In the genomic region with DNA sequence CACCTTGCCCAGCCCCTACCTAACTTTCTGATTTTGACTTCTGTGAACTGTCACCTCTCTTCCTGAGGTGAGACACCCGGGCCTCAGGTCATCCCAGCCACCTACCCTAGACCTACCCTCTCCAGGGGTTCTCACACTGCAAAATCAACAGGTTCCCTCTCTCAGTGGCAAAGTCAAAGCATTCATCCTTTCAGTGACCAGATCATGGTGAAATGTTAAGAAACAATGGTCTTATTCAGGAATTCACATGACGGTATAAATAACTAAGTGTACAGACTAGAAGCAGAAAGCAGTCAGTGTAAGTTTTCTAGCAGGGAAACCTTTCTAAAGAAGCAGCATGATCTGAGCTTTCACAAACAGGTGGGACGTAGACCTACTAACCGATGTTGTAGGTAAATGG, we compare ENCODE assay signal across 27 cellular contexts.
"Had no signal": no experiment of that assay in that cellular context is flagged by ENCODE, and none has a peak within 500 bp of the region (broad histone marks: within the 10 kb centered on the region; RNA-seq: fewer than 3 reads in every experiment).

No MANE protein-coding gene starts in this region.

- DNase-seq: activated B cell treated with CpG ODN at 0.5 μM for 24 hours; activated CD4-positive, alpha-beta T cell treated with anti-CD3 and anti-CD28 coated beads for 48 hours; activated CD4-positive, alpha-beta T cell treated with anti-CD3 and anti-CD28 coated beads, Interleukin-2, amount 50 U/mL, for 1 hour; activated CD4-positive, alpha-beta T cell treated with anti-CD3 and anti-CD28 coated beads, Interleukin-2, amount 50 U/mL, for 48 hours; activated CD8-positive, alpha-beta memory T cell treated with anti-CD3 and anti-CD28 coated beads for 24 hours; activated CD8-positive, alpha-beta T cell treated with anti-CD3 and anti-CD28 coated beads for 36 hours; activated effector memory CD4-positive, alpha-beta T cell treated with Interleukin-2 at 50 U/mL for 16 hours; activated gamma-delta T cell treated with Interleukin-2 at 50 U/mL for 16 hours; activated naive CD4-positive, alpha-beta T cell treated with anti-CD3 and anti-CD28 coated beads, Interleukin-2, amount 50 U/mL, for 16 hours; activated naive CD4-positive, alpha-beta T cell treated with Interleukin-2 at 50 U/mL for 16 hours; activated T-cell treated with anti-CD3 and anti-CD28 coated beads, Interleukin-2, amount 50 U/mL, for 4 hours; amniotic stem cell; anterior cingulate cortex; brain microvascular endothelial cell; dorsolateral prefrontal cortex; effector memory CD8-positive, alpha-beta T cell; erythroblast; foreskin keratinocyte; T-helper 1 cell; T-helper 17 cell; T1000; WERI-Rb-1 had no signal

- H3K36me3 Mint-ChIP-seq: activated naive CD8-positive, alpha-beta T cell had no signal

- H3K4me1 Mint-ChIP-seq: activated B cell treated with CpG ODN at 0.5 μM for 24 hours; activated T-helper 17 cell treated with anti-CD3 and anti-CD28 coated beads, Interleukin-2, amount 50 U/mL, for 72 hours; central memory CD8-positive, alpha-beta T cell; T-helper 17 cell had no signal

- H3K27ac Mint-ChIP-seq: activated B cell treated with CpG ODN at 0.5 μM for 24 hours; activated CD8-positive, alpha-beta T cell treated with anti-CD3 and anti-CD28 coated beads for 36 hours; activated naive CD8-positive, alpha-beta T cell; activated T-helper 17 cell treated with anti-CD3 and anti-CD28 coated beads, Interleukin-2, amount 50 U/mL, for 72 hours; dendritic cell treated with granulocyte-macrophage colony-stimulating factor and Interleukin-4, amounts not matched to agents 40 ng/mL and 50 ng/mL, for 4 days; effector memory CD8-positive, alpha-beta T cell; T-helper 17 cell; T-helper 2 cell treated with Interferon-gamma antibody and Interleukin-4, amounts not matched to agents 5 μg/mL and 100 μg/mL, for 36 hours had no signal

- H3K9me3 Mint-ChIP-seq: activated B cell treated with CpG ODN at 0.5 μM for 24 hours; activated CD8-positive, alpha-beta T cell treated with anti-CD3 and anti-CD28 coated beads for 36 hours; activated T-cell treated with anti-CD3 and anti-CD28 coated beads, Interleukin-2, amount 50 U/mL, for 4 hours; activated T-helper 17 cell treated with anti-CD3 and anti-CD28 coated beads, Interleukin-2, amount 50 U/mL, for 72 hours; central memory CD8-positive, alpha-beta T cell; dendritic cell treated with granulocyte-macrophage colony-stimulating factor and Interleukin-4, amounts not matched to agents 40 ng/mL and 50 ng/mL, for 4 days; effector memory CD8-positive, alpha-beta T cell; T-helper 2 cell treated with Interferon-gamma antibody and Interleukin-4, amounts not matched to agents 5 μg/mL and 100 μg/mL, for 36 hours had no signal

- H3K4me3 Mint-ChIP-seq: activated B cell treated with CpG ODN at 0.5 μM for 24 hours; activated CD8-positive, alpha-beta T cell treated with anti-CD3 and anti-CD28 coated beads for 36 hours; activated naive CD8-positive, alpha-beta T cell; activated T-cell treated with anti-CD3 and anti-CD28 coated beads, Interleukin-2, amount 50 U/mL, for 4 hours; activated T-helper 17 cell treated with anti-CD3 and anti-CD28 coated beads, Interleukin-2, amount 50 U/mL, for 72 hours; central memory CD8-positive, alpha-beta T cell; dendritic cell treated with granulocyte-macrophage colony-stimulating factor and Interleukin-4, amounts not matched to agents 40 ng/mL and 50 ng/mL, for 4 days; effector memory CD8-positive, alpha-beta T cell; T-helper 17 cell; T-helper 2 cell treated with Interferon-gamma antibody and Interleukin-4, amounts not matched to agents 5 μg/mL and 100 μg/mL, for 36 hours had no signal

- H3K27me3 Mint-ChIP-seq: activated B cell treated with CpG ODN at 0.5 μM for 24 hours; central memory CD8-positive, alpha-beta T cell; dendritic cell treated with granulocyte-macrophage colony-stimulating factor and Interleukin-4, amounts not matched to agents 40 ng/mL and 50 ng/mL, for 4 days had no signal
